29 cellular contexts compared by ENCODE assay signal in genomic region chr9:109629615-109630014, GRCh38.
"Had no signal": no experiment of that assay in that cellular context is flagged by ENCODE, and none has a peak within 500 bp of the region (broad histone marks: within the 10 kb centered on the region; RNA-seq: fewer than 3 reads in every experiment).

No MANE protein-coding gene starts in this region.

- DNase-seq: effector CD8-positive, alpha-beta T cell; endodermal cell; foreskin fibroblast; gastrocnemius medialis; heart left ventricle; left cardiac atrium; left lung; mesenchymal stem cell; mucosa of descending colon; naive B cell; pancreas; stimulated activated CD4-positive, alpha-beta T cell treated with anti-CD3 and anti-CD28 coated beads, Interleukin-12 subunit alpha, Interleukin-12 subunit beta, amount 100 ng/mL, for 4 hours; stimulated activated CD4-positive, alpha-beta T cell treated with anti-CD3 and anti-CD28 coated beads, Interleukin-1b, Interleukin-23, amount 100 ng/mL, for 48 hours; stimulated activated CD4-positive, alpha-beta T cell treated with anti-CD3 and anti-CD28 coated beads, Interleukin-4, amount 100 ng/mL, for 1 hour; stimulated activated CD8-positive, alpha-beta memory T cell treated with anti-CD3 and anti-CD28 coated beads, Interleukin-4, amount 100 ng/mL, for 48 hours; stimulated activated naive CD4-positive, alpha-beta T cell; stimulated activated naive CD8-positive, alpha-beta T cell treated with anti-CD3 and anti-CD28 coated beads, Interleukin-15, amount 100 ng/mL, for 72 hours; transverse colon; upper lobe of right lung; uterus had no signal

- H3K4me3 ChIP-seq: gastrocnemius medialis, heart left ventricle, hepatocyte, left lung, mucosa of descending colon, pancreas, smooth muscle cell, suprapubic skin, transverse colon, upper lobe of right lung, uterus had no signal

- H3K27ac ChIP-seq: epithelial cell of prostate, gastrocnemius medialis, heart left ventricle, hepatocyte, left lung, neutrophil, pancreas, suprapubic skin, transverse colon, upper lobe of right lung, uterus had no signal

- H3K36me3 Mint-ChIP-seq: mesothelial cell of epicardium; natural killer cell treated with Interleukin-12 subunit alpha and Interleukin-12 subunit beta and Interleukin-15 and Interleukin-18, amount 100 ng/mL, for 72 hours had no signal

- H3K4me3 Mint-ChIP-seq: dendritic cell treated with granulocyte-macrophage colony-stimulating factor and Interleukin-4, amounts not matched to agents 40 ng/mL and 50 ng/mL, for 4 days; endodermal cell; mesothelial cell of epicardium; naive B cell; natural killer cell treated with Interleukin-12 subunit alpha and Interleukin-12 subunit beta and Interleukin-15 and Interleukin-18, amount 100 ng/mL, for 72 hours; neural crest cell; stimulated activated naive CD8-positive, alpha-beta T cell treated with anti-CD3 and anti-CD28 coated beads, Interleukin-15, amount 100 ng/mL, for 72 hours had no signal

- H3K27me3 ChIP-seq: heart left ventricle, hepatocyte, left lung, neutrophil, pancreas, suprapubic skin, transverse colon, upper lobe of right lung, uterus had no signal

- H3K4me2 ChIP-seq: hepatocyte, smooth muscle cell had no signal

- H3K4me1 Mint-ChIP-seq: endodermal cell; naive B cell; neural crest cell; stimulated activated naive CD8-positive, alpha-beta T cell treated with anti-CD3 and anti-CD28 coated beads, Interleukin-15, amount 100 ng/mL, for 72 hours had no signal

- H3K27ac Mint-ChIP-seq: dendritic cell treated with granulocyte-macrophage colony-stimulating factor and Interleukin-4, amounts not matched to agents 40 ng/mL and 50 ng/mL, for 4 days; endodermal cell; mesothelial cell of epicardium; naive B cell; natural killer cell treated with Interleukin-12 subunit alpha and Interleukin-12 subunit beta and Interleukin-15 and Interleukin-18, amount 100 ng/mL, for 72 hours; stimulated activated naive CD8-positive, alpha-beta T cell treated with anti-CD3 and anti-CD28 coated beads, Interleukin-15, amount 100 ng/mL, for 72 hours had no signal

- H3K27me3 Mint-ChIP-seq: stimulated activated naive CD8-positive, alpha-beta T cell treated with anti-CD3 and anti-CD28 coated beads, Interleukin-15, amount 100 ng/mL, for 72 hours had no signal

- H3K36me3 ChIP-seq: gastrocnemius medialis, heart left ventricle, left lung, neutrophil, pancreas, suprapubic skin, transverse colon, upper lobe of right lung, uterus had no signal

- H3K9me3 ChIP-seq: gastrocnemius medialis, heart left ventricle, mucosa of descending colon, neutrophil, pancreas, suprapubic skin, transverse colon, upper lobe of right lung, uterus had no signal

- H2AFZ ChIP-seq: hepatocyte had no signal

- H3K9me3 Mint-ChIP-seq: dendritic cell treated with granulocyte-macrophage colony-stimulating factor and Interleukin-4, amounts not matched to agents 40 ng/mL and 50 ng/mL, for 4 days; neural crest cell had no signal

- H3K4me1 ChIP-seq: gastrocnemius medialis, left lung, pancreas, transverse colon, upper lobe of right lung, uterus had no signal

- H3K79me2 ChIP-seq: hepatocyte had no signal
